In the genomic region with DNA sequence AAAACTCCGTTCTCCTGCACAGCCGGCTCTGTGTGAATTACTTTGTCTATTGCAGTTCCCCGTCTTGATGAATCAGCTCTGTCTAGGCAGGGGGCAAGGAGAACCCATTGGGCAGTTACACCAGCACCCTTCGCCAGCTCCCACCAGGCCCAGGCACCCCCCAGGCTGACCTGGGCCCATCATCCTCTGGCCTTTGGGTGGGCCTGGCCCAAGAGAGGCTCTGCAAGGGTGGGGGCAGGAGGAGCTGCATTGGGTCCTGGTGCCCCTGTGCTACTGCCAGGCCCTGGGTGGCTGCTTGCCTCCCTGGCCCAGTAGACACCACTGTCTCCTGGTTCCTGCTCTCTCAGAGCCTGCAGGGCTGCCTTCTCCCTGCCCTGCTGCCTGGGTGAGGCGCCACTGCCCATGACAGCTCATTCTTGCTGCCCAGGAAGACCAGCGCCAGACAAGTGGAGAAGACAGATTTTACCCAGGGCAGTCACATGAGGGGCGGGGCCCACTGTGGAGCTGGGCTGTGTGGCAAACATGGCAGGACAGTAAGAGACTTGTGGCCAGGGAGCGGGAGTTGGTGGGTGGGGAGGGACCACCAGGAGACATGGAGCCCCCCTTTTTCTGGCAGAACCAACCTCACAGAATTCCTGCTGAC, we compare ENCODE assay signal across 1 cellular context.
TF ChIP-seq lines count a peak whose summit lies in the region.

No MANE protein-coding gene starts in this region.

TF ChIP-seq in HepG2, 621 proteins besides CTCF, POLR2A, EP300 and RAD21 (continued from another document):
- TF ChIP-seq, protein P1, sequence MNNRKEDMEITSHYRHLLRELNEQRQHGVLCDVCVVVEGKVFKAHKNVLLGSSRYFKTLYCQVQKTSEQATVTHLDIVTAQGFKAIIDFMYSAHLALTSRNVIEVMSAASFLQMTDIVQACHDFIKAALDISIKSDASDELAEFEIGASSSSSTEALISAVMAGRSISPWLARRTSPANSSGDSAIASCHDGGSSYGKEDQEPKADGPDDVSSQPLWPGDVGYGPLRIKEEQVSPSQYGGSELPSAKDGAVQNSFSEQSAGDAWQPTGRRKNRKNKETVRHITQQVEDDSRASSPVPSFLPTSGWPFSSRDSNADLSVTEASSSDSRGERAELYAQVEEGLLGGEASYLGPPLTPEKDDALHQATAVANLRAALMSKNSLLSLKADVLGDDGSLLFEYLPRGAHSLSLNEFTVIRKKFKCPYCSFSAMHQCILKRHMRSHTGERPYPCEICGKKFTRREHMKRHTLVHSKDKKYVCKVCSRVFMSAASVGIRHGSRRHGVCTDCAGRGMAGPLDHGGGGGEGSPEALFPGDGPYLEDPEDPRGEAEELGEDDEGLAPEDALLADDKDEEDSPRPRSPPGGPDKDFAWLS (CRISPR knock-in tag; IDR thresholded peaks at IDR 0.05; ENCODE audit: borderline replicate concordance), result no peak
- TF ChIP-seq POLR2AphosphoS2 (IDR thresholded peaks at IDR 0.05; ENCODE audit: low read depth, low read length) (no peak), ZSCAN29 (CRISPR knock-in tag; conservative IDR thresholded peaks at IDR 0.05) (no peak)
